ENCODE assay signal across 25 cellular contexts in genomic region chr5:83993803-83994202, GRCh38.
"Had no signal": no experiment of that assay in that cellular context is flagged by ENCODE, and none has a peak within 500 bp of the region (broad histone marks: within the 10 kb centered on the region; RNA-seq: fewer than 3 reads in every experiment).

No MANE protein-coding gene starts in this region.

- H3K27me3 Mint-ChIP-seq: dendritic cell treated with granulocyte-macrophage colony-stimulating factor and Interleukin-4, amounts not matched to agents 40 ng/mL and 50 ng/mL, for 4 days; memory B cell; naive B cell; natural killer cell treated with Interleukin-12 subunit alpha and Interleukin-12 subunit beta and Interleukin-15 and Interleukin-18, amount 100 ng/mL, for 72 hours; type B pancreatic cell had no signal

- H3K9me3 ChIP-seq: colonic mucosa, mucosa of descending colon, neutrophil, pancreas, right lobe of liver, testis, tibial artery had no signal

- H3K4me1 ChIP-seq: colonic mucosa, esophagus muscularis mucosa, pancreas, right lobe of liver, testis, tibial artery had no signal

- ATAC-seq: left lobe of liver; mucosa of descending colon; natural killer cell treated with Interleukin-12 subunit alpha and Interleukin-12 subunit beta and Interleukin-15 and Interleukin-18, amount 100 ng/mL, for 72 hours; pancreas; right lobe of liver; stimulated activated effector memory CD8-positive, alpha-beta T cell treated with anti-CD3 and anti-CD28 coated beads, Interleukin-12 subunit alpha, Interleukin-12 subunit beta, amount 100 ng/mL, for 72 hours; stimulated activated naive CD8-positive, alpha-beta T cell treated with anti-CD3 and anti-CD28 coated beads, Interleukin-15, Interleukin-2, amounts not matched to agents 100 U/mL and 50 U/mL, for 24 hours had no signal

- DNase-seq: colonic mucosa; effector memory CD4-positive, alpha-beta T cell; hypothalamus; kidney; mucosa of descending colon; naive B cell; pancreas; right lobe of liver; stimulated activated CD4-positive, alpha-beta T cell treated with anti-CD3 and anti-CD28 coated beads, Interleukin-2, amount 100 ng/mL, for 24 hours; stimulated activated CD4-positive, alpha-beta T cell treated with anti-CD3 and anti-CD28 coated beads, Interleukin-4, amount 100 ng/mL, for 24 hours; stimulated activated naive CD8-positive, alpha-beta T cell treated with anti-CD3 and anti-CD28 coated beads, Interleukin-15, Interleukin-2, amounts not matched to agents 100 U/mL and 50 U/mL, for 24 hours; substantia nigra; testis; tibial artery had no signal

- H3K4me1 Mint-ChIP-seq: memory B cell; naive B cell; neural crest cell; stimulated activated effector memory CD8-positive, alpha-beta T cell treated with anti-CD3 and anti-CD28 coated beads, Interleukin-12 subunit alpha, Interleukin-12 subunit beta, amount 100 ng/mL, for 72 hours had no signal

- H3K27ac Mint-ChIP-seq: dendritic cell treated with granulocyte-macrophage colony-stimulating factor and Interleukin-4, amounts not matched to agents 40 ng/mL and 50 ng/mL, for 4 days; memory B cell; mesothelial cell of epicardium; naive B cell; natural killer cell treated with Interleukin-12 subunit alpha and Interleukin-12 subunit beta and Interleukin-15 and Interleukin-18, amount 100 ng/mL, for 72 hours; stimulated activated effector memory CD8-positive, alpha-beta T cell treated with anti-CD3 and anti-CD28 coated beads, Interleukin-12 subunit alpha, Interleukin-12 subunit beta, amount 100 ng/mL, for 72 hours; type B pancreatic cell had no signal

- H3K36me3 Mint-ChIP-seq: memory B cell; naive B cell; natural killer cell treated with Interleukin-12 subunit alpha and Interleukin-12 subunit beta and Interleukin-15 and Interleukin-18, amount 100 ng/mL, for 72 hours; stimulated activated effector memory CD8-positive, alpha-beta T cell treated with anti-CD3 and anti-CD28 coated beads, Interleukin-12 subunit alpha, Interleukin-12 subunit beta, amount 100 ng/mL, for 72 hours; type B pancreatic cell had no signal

- H3K9me3 Mint-ChIP-seq: type B pancreatic cell had no signal

- H3K27ac ChIP-seq: colonic mucosa, esophagus muscularis mucosa, neutrophil, pancreas, right lobe of liver, testis, tibial artery had no signal

- H3K36me3 ChIP-seq: colonic mucosa, esophagus muscularis mucosa, neutrophil, pancreas, right lobe of liver, tibial artery had no signal

- H3K27me3 ChIP-seq: colonic mucosa, esophagus muscularis mucosa, neutrophil, pancreas, right lobe of liver, testis, tibial artery had no signal

- H3K4me3 Mint-ChIP-seq: dendritic cell treated with granulocyte-macrophage colony-stimulating factor and Interleukin-4, amounts not matched to agents 40 ng/mL and 50 ng/mL, for 4 days; memory B cell; mesothelial cell of epicardium; naive B cell; natural killer cell treated with Interleukin-12 subunit alpha and Interleukin-12 subunit beta and Interleukin-15 and Interleukin-18, amount 100 ng/mL, for 72 hours; neural crest cell; stimulated activated effector memory CD8-positive, alpha-beta T cell treated with anti-CD3 and anti-CD28 coated beads, Interleukin-12 subunit alpha, Interleukin-12 subunit beta, amount 100 ng/mL, for 72 hours; type B pancreatic cell had no signal

- H3K4me3 ChIP-seq: colonic mucosa, esophagus muscularis mucosa, lung, mucosa of descending colon, pancreas, right lobe of liver, testis, tibial artery had no signal
